12 cellular contexts compared by ENCODE assay signal in the genomic region with DNA sequence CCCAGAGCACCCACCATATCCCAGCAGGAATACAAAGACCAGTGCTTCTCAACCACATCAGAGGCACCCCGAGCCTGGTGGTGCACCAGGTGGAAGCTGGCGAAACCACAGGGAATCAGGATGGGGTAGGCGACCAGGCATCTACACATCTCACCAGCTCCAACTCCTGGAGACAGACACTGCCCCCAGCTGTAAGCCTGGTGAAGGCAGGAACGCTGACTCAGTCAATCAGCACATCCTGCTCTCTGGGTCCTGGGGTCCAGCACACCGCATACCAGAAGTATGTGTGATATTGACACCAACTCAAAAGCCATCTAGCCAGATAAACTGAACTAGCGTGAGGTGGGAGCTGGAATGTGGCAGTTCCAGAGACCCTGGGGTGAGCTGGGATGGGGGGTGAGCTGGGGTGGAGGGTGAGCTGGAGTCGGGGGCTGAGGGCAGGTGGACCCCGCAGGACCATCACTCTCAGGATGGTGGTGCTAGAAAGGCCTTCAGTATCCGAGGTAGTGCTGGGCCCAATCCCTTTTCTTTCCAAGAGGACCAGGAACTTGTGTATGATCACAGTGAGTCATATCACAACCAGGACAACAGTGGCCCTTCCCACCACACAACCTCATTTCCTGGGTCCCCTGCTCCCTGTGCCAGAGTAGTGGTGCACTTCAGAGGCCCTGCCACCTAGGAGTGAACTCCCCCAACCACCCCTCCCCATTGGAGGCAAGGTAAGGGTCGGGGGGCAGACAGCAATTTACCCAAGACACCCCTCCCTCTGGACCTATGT. TPM values are rescaled to one million over a fixed set of nuclear protein-coding genes. Genes with fewer than 3 reads are reported as not detected.
A peak's percentile ranks its signal among the peaks of the same experiment; 100 is the strongest.
DNase-seq lines count a peak whose midpoint lies in the region; ATAC-seq and TF ChIP-seq lines count a peak whose summit lies in the region.
"Had no signal": no experiment of that assay in that cellular context is flagged by ENCODE, and none has a peak within 500 bp of the region (broad histone marks: within the 10 kb centered on the region; RNA-seq: fewer than 3 reads in every experiment).

No MANE protein-coding gene starts in this region.

- intact Hi-C loops in activated CD4-positive, alpha-beta memory T cell treated with anti-CD3 and anti-CD28 coated beads for 36 hours (cut with micrococcal nuclease) = no loop called here

- H3K27me3 ChIP-seq in iPS-18a (ENCODE audit: control insufficient read depth, insufficient read depth, low read length) = no peaks in the 10 kb centered on the region
- no peaks in the 10 kb centered on the region for H3K27me3 ChIP-seq in thoracic aorta (replicated peaks; ENCODE audit: insufficient read depth)

- no peaks in the 10 kb centered on the region for H3K9me3 Mint-ChIP-seq in activated T-cell treated with anti-CD3 and anti-CD28 coated beads, Interleukin-2, amount 50 U/mL, for 4 hours
- H3K9me3 Mint-ChIP-seq in activated naive CD8-positive, alpha-beta T cell (ENCODE audit: low read depth) = no peaks in the 10 kb centered on the region
- no peaks in the 10 kb centered on the region for H3K9me3 Mint-ChIP-seq in activated CD4-positive, alpha-beta memory T cell treated with anti-CD3 and anti-CD28 coated beads for 36 hours

- H3K9ac ChIP-seq in iPS-18a (ENCODE audit: low read length) = no peak overlapping the region

- H3K4me1 Mint-ChIP-seq in activated T-cell treated with anti-CD3 and anti-CD28 coated beads, Interleukin-2, amount 50 U/mL, for 4 hours (ENCODE audit: low read depth) = peaks cover 20% of the 10 kb centered on the region
- H3K4me1 Mint-ChIP-seq in activated naive CD8-positive, alpha-beta T cell (ENCODE audit: low read depth) = peaks cover 35% of the 10 kb centered on the region
- peaks cover 19% of the 10 kb centered on the region for H3K4me1 Mint-ChIP-seq in activated CD4-positive, alpha-beta memory T cell treated with anti-CD3 and anti-CD28 coated beads for 36 hours (ENCODE audit: low read depth)

- H3K27me3 Mint-ChIP-seq in activated T-cell treated with anti-CD3 and anti-CD28 coated beads, Interleukin-2, amount 50 U/mL, for 4 hours (ENCODE audit: low read depth) = peaks cover 8% of the 10 kb centered on the region
- H3K27me3 Mint-ChIP-seq in activated naive CD8-positive, alpha-beta T cell = no peaks in the 10 kb centered on the region
- peaks cover 5% of the 10 kb centered on the region for H3K27me3 Mint-ChIP-seq in activated CD4-positive, alpha-beta memory T cell treated with anti-CD3 and anti-CD28 coated beads for 36 hours

- no peak for DNase-seq in activated T-cell treated with anti-CD3 and anti-CD28 coated beads, Interleukin-2, amount 50 U/mL, for 4 hours
- DNase-seq in activated T-cell treated with anti-CD3 and anti-CD28 coated beads, Interleukin-2, amount 50 U/mL, for 1 hour = no peak
- no peak for DNase-seq in thoracic aorta (ENCODE audit: low spot score)
- no peak for DNase-seq in NCI-H2029 treated with DMSO at 0.1 percent for 48 hours (lab: John Stamatoyannopoulos, UW)
- DNase-seq in activated CD4-positive, alpha-beta memory T cell treated with anti-CD3 and anti-CD28 coated beads for 36 hours = no peak
- no peak for DNase-seq in cerebellar nuclear complex (lab: John Stamatoyannopoulos, UW)
- DNase-seq: activated naive CD4-positive, alpha-beta T cell treated with anti-CD3 and anti-CD28 coated beads, Interleukin-2, amount 50 U/mL, for 16 hours; NCI-H1436; stimulated activated CD4-positive, alpha-beta T cell treated with anti-CD3 and anti-CD28 coated beads, Interleukin-4, amount 100 ng/mL, for 24 hours; T-helper 1 cell had no signal

- H3K4me1 ChIP-seq in iPS-18a (ENCODE audit: control insufficient read depth, low read depth, low read length) (peaks cover 41% of the 10 kb centered on the region), thoracic aorta (ENCODE audit: control insufficient read depth in 1 of 2, low read depth in 2 of 2) (peaks cover 20 to 65% of the 10 kb centered on the region in 2 donors)

- H3K27ac ChIP-seq in iPS-18a (ENCODE audit: low read length) (no peak overlapping the region), thoracic aorta (peak overlapping the region; percentile 2 to 73)

- ATAC-seq in activated T-cell treated with anti-CD3 and anti-CD28 coated beads, Interleukin-2, amount 50 U/mL, for 4 hours = no peak
- ATAC-seq in thoracic aorta (ENCODE audit: insufficient number of reproducible peaks, low FRiP score, low read depth) = no peak

- no peak for TF ChIP-seq CTCF in thoracic aorta (IDR thresholded peaks at IDR 0.05)

- H3K36me3 Mint-ChIP-seq in activated T-cell treated with anti-CD3 and anti-CD28 coated beads, Interleukin-2, amount 50 U/mL, for 4 hours (ENCODE audit: insufficient read depth) = no peaks in the 10 kb centered on the region
- H3K36me3 Mint-ChIP-seq in activated naive CD8-positive, alpha-beta T cell = peaks cover 3% of the 10 kb centered on the region
- H3K36me3 Mint-ChIP-seq in activated CD4-positive, alpha-beta memory T cell treated with anti-CD3 and anti-CD28 coated beads for 36 hours = no peaks in the 10 kb centered on the region

- H3K4me3 ChIP-seq in iPS-18a (ENCODE audit: low read length) = peak overlapping the region; percentile 84
- H3K4me3 ChIP-seq in thoracic aorta = peak overlapping the region; percentile 87

- peak overlapping the region; percentile 71 for H3K27ac Mint-ChIP-seq in activated naive CD8-positive, alpha-beta T cell
- no peak overlapping the region for H3K27ac Mint-ChIP-seq in activated CD4-positive, alpha-beta memory T cell treated with anti-CD3 and anti-CD28 coated beads for 36 hours

- CTCF ChIA-PET in activated CD4-positive, alpha-beta memory T cell treated with anti-CD3 and anti-CD28 coated beads for 36 hours (lab: Charles Lee) = interaction anchor here (0.7 to 5.1 kb wide), 5 partner anchors 7 to 81 kb away, joined by 3 to 24 read pairs (median 7); no protein-coding TSS in a partner anchor

- POLR2A ChIA-PET in activated CD4-positive, alpha-beta memory T cell treated with anti-CD3 and anti-CD28 coated beads for 36 hours (lab: Charles Lee) = interaction anchor here (0.9 kb wide), 1 partner anchor 7 kb away, joined by 3 read pairs; no protein-coding TSS in a partner anchor

- H3K36me3 ChIP-seq in iPS-18a (ENCODE audit: control insufficient read depth, low read depth, low read length) (peaks cover 45% of the 10 kb centered on the region), thoracic aorta (peaks cover 18% of the 10 kb centered on the region)

- peak overlapping the region; percentile 21 for H3K4me3 Mint-ChIP-seq in activated T-cell treated with anti-CD3 and anti-CD28 coated beads, Interleukin-2, amount 50 U/mL, for 4 hours
- peak overlapping the region; percentile 80 for H3K4me3 Mint-ChIP-seq in activated naive CD8-positive, alpha-beta T cell
- H3K4me3 Mint-ChIP-seq in activated CD4-positive, alpha-beta memory T cell treated with anti-CD3 and anti-CD28 coated beads for 36 hours = no peak overlapping the region

- H3K9me3 ChIP-seq in iPS-18a (ENCODE audit: control insufficient read depth, low read depth, low read length) (no peaks in the 10 kb centered on the region), thoracic aorta (no peaks in the 10 kb centered on the region)

RNA-seq across cellular contexts. Expression of gene DBN1, which starts 2.5 kb away (rescaled TPM):
- 10 to 100 TPM; 16.6 to 48.5 (median 21.6) TPM for total RNA-seq in activated T-cell treated with anti-CD3 and anti-CD28 coated beads, Interleukin-2, amount 50 U/mL, for 4 hours
- total RNA-seq in thoracic aorta = 100 to 1,000 TPM in 1 of 2 donors, 10 to 100 TPM in 1; 91.2 to 132 TPM
- total RNA-seq in activated CD4-positive, alpha-beta memory T cell treated with anti-CD3 and anti-CD28 coated beads for 36 hours = 10 to 100 TPM; 12.1 to 15.9 TPM

RNA-seq across cellular contexts. Expression of gene PRR7, which starts 24.3 kb away (rescaled TPM):
- 10 to 100 TPM; 11.7 to 19.8 (median 14.2) TPM for total RNA-seq in activated T-cell treated with anti-CD3 and anti-CD28 coated beads, Interleukin-2, amount 50 U/mL, for 4 hours
- 10 to 100 TPM in 1 of 2 donors, 1 to 10 TPM in 1; 4.1 to 11.0 TPM for total RNA-seq in thoracic aorta
- 10 to 100 TPM; 13.3 to 13.6 TPM for total RNA-seq in activated CD4-positive, alpha-beta memory T cell treated with anti-CD3 and anti-CD28 coated beads for 36 hours

RNA-seq across cellular contexts. Expression of gene PDLIM7, which starts 26.5 kb away (rescaled TPM):
- total RNA-seq in activated T-cell treated with anti-CD3 and anti-CD28 coated beads, Interleukin-2, amount 50 U/mL, for 4 hours = 10 to 100 TPM; 18.0 to 22.1 (median 19.0) TPM
- total RNA-seq in thoracic aorta = 100 to 1,000 TPM; 626 to 891 TPM
- total RNA-seq in activated CD4-positive, alpha-beta memory T cell treated with anti-CD3 and anti-CD28 coated beads for 36 hours = 10 to 100 TPM; 50.2 to 56.6 TPM

RNA-seq across cellular contexts. Expression of gene DOK3, which starts 38.7 kb away (rescaled TPM):
- 1 to 10 TPM; 8.2 to 9.2 (median 8.7) TPM for total RNA-seq in activated T-cell treated with anti-CD3 and anti-CD28 coated beads, Interleukin-2, amount 50 U/mL, for 4 hours
- total RNA-seq in thoracic aorta = 10 to 100 TPM; 20.5 to 35.6 TPM
- 1 to 10 TPM in 1 of 2 experiments, under 1 TPM in 1; 0.52 to 1.3 TPM for total RNA-seq in activated CD4-positive, alpha-beta memory T cell treated with anti-CD3 and anti-CD28 coated beads for 36 hours

RNA-seq across cellular contexts. Expression of gene GRK6, which starts 44.5 kb away (rescaled TPM):
- total RNA-seq in activated T-cell treated with anti-CD3 and anti-CD28 coated beads, Interleukin-2, amount 50 U/mL, for 4 hours = 100 to 1,000 TPM; 140 to 163 (median 158) TPM
- 10 to 100 TPM; 27.3 to 33.3 TPM for total RNA-seq in thoracic aorta
- 100 to 1,000 TPM; 177 to 178 TPM for total RNA-seq in activated CD4-positive, alpha-beta memory T cell treated with anti-CD3 and anti-CD28 coated beads for 36 hours

Comparison
In these comparisons a context has a peak if more than half of its experiments do, and no peak if none do; other contexts are left out.
1. RNA of gene PDLIM7, which starts 26.5 kb away (total RNA-seq): 626 to 891 TPM in thoracic aorta; 50.2 to 56.6 TPM in activated CD4-positive, alpha-beta memory T cell treated with anti-CD3 and anti-CD28 coated beads for 36 hours and 18.0 to 22.1 TPM in activated T-cell treated with anti-CD3 and anti-CD28 coated beads, Interleukin-2, amount 50 U/mL, for 4 hours; every median in the first group is over 10 times any median in the second.